23 cellular contexts compared by ENCODE assay signal in genomic region chr3:32862247-32863013, GRCh38. TPM values are rescaled to one million over a fixed set of nuclear protein-coding genes. Genes with fewer than 3 reads are reported as not detected.
"Had no signal": no experiment of that assay in that cellular context is flagged by ENCODE, and none has a peak within 500 bp of the region (broad histone marks: within the 10 kb centered on the region; RNA-seq: fewer than 3 reads in every experiment).

No MANE protein-coding gene starts in this region.

- DNase-seq: activated CD4-positive, alpha-beta T cell treated with anti-CD3 and anti-CD28 coated beads, Interleukin-2, amount 10 ng/mL, durations not matched to agents 24 days and 14 days; activated CD8-positive, alpha-beta T cell treated with anti-CD3 and anti-CD28 coated beads, Interleukin-2, amount 10 ng/mL, durations not matched to agents 7 days and 5 days; activated naive CD4-positive, alpha-beta T cell treated with anti-CD3 and anti-CD28 coated beads for 36 hours; activated naive CD8-positive, alpha-beta T cell treated with anti-CD3 and anti-CD28 coated beads, Interleukin-2, amount 50 U/mL, for 24 hours; activated T-cell treated with anti-CD3 and anti-CD28 coated beads, Interleukin-2, amount 50 U/mL, for 4 hours; anterior cingulate cortex; effector CD4-positive, alpha-beta T cell; islet precursor cell; left ventricle myocardium inferior; mammary epithelial cell; stimulated activated CD4-positive, alpha-beta T cell treated with anti-CD3 and anti-CD28 coated beads, Interleukin-12 subunit alpha, Interleukin-12 subunit beta, amount 100 ng/mL, for 4 hours; stimulated activated CD4-positive, alpha-beta T cell treated with anti-CD3 and anti-CD28 coated beads, Interleukin-1b, Interleukin-23, amount 100 ng/mL, for 48 hours; stimulated activated CD8-positive, alpha-beta memory T cell treated with anti-CD3 and anti-CD28 coated beads, Interleukin-4, amount 100 ng/mL, for 48 hours; stimulated activated naive CD8-positive, alpha-beta T cell treated with anti-CD3 and anti-CD28 coated beads, Interleukin-15, Interleukin-2, amounts not matched to agents 100 U/mL and 50 U/mL, for 24 hours; substantia nigra; T-helper 1 cell; T1000; tibial artery had no signal

- H3K36me3 ChIP-seq: esophagus muscularis mucosa, gastroesophageal sphincter, left ventricle myocardium inferior, neutrophil, tibial artery had no signal

- ATAC-seq: activated CD8-positive, alpha-beta T cell treated with anti-CD3 and anti-CD28 coated beads, Interleukin-2, amount 10 ng/mL, durations not matched to agents 7 days and 5 days; activated naive CD8-positive, alpha-beta T cell treated with anti-CD3 and anti-CD28 coated beads, Interleukin-2, amount 50 U/mL, for 24 hours; activated T-cell treated with anti-CD3 and anti-CD28 coated beads, Interleukin-2, amount 50 U/mL, for 4 hours; gastroesophageal sphincter; stimulated activated naive CD8-positive, alpha-beta T cell treated with anti-CD3 and anti-CD28 coated beads, Interleukin-15, Interleukin-2, amounts not matched to agents 100 U/mL and 50 U/mL, for 24 hours had no signal

- H3K27ac Mint-ChIP-seq: activated CD4-positive, alpha-beta T cell treated with anti-CD3 and anti-CD28 coated beads, Interleukin-2, amount 10 ng/mL, durations not matched to agents 24 days and 14 days; activated CD8-positive, alpha-beta T cell treated with anti-CD3 and anti-CD28 coated beads, Interleukin-2, amount 10 ng/mL, durations not matched to agents 7 days and 5 days; activated naive CD4-positive, alpha-beta T cell treated with anti-CD3 and anti-CD28 coated beads for 36 hours; activated naive CD8-positive, alpha-beta T cell treated with anti-CD3 and anti-CD28 coated beads, Interleukin-2, amount 50 U/mL, for 24 hours had no signal

- H3K4me1 Mint-ChIP-seq: activated CD4-positive, alpha-beta T cell treated with anti-CD3 and anti-CD28 coated beads, Interleukin-2, amount 10 ng/mL, durations not matched to agents 24 days and 14 days; activated naive CD8-positive, alpha-beta T cell treated with anti-CD3 and anti-CD28 coated beads, Interleukin-2, amount 50 U/mL, for 24 hours had no signal

- H3K9me3 ChIP-seq: esophagus muscularis mucosa, gastroesophageal sphincter, left ventricle myocardium inferior, neutrophil, tibial artery had no signal

- H3K27me3 ChIP-seq: esophagus muscularis mucosa, gastroesophageal sphincter, neutrophil had no signal

- H3K4me3 ChIP-seq: esophagus muscularis mucosa, gastroesophageal sphincter, left ventricle myocardium inferior, tibial artery had no signal

- H3K27ac ChIP-seq: esophagus muscularis mucosa, gastroesophageal sphincter, left ventricle myocardium inferior, neutrophil, parathyroid adenoma, tibial artery had no signal

- H3K4me1 ChIP-seq: left ventricle myocardium inferior, parathyroid adenoma, tibial artery had no signal

- H3K4me3 Mint-ChIP-seq: activated CD4-positive, alpha-beta T cell treated with anti-CD3 and anti-CD28 coated beads, Interleukin-2, amount 10 ng/mL, durations not matched to agents 24 days and 14 days; activated CD8-positive, alpha-beta T cell treated with anti-CD3 and anti-CD28 coated beads, Interleukin-2, amount 10 ng/mL, durations not matched to agents 7 days and 5 days; activated naive CD4-positive, alpha-beta T cell treated with anti-CD3 and anti-CD28 coated beads for 36 hours; activated naive CD8-positive, alpha-beta T cell treated with anti-CD3 and anti-CD28 coated beads, Interleukin-2, amount 50 U/mL, for 24 hours; activated T-cell treated with anti-CD3 and anti-CD28 coated beads, Interleukin-2, amount 50 U/mL, for 4 hours had no signal

- H3K9me3 Mint-ChIP-seq: activated CD4-positive, alpha-beta T cell treated with anti-CD3 and anti-CD28 coated beads, Interleukin-2, amount 10 ng/mL, durations not matched to agents 24 days and 14 days; activated naive CD4-positive, alpha-beta T cell treated with anti-CD3 and anti-CD28 coated beads for 36 hours; activated naive CD8-positive, alpha-beta T cell treated with anti-CD3 and anti-CD28 coated beads, Interleukin-2, amount 50 U/mL, for 24 hours; activated T-cell treated with anti-CD3 and anti-CD28 coated beads, Interleukin-2, amount 50 U/mL, for 4 hours had no signal

RNA-seq across cellular contexts. Expression of gene TRIM71, which starts 44.6 kb away (rescaled TPM):
- total RNA-seq: activated CD8-positive, alpha-beta T cell treated with anti-CD3 and anti-CD28 coated beads, Interleukin-2, amount 10 ng/mL, durations not matched to agents 7 days and 5 days; bronchial epithelial cell; esophagus muscularis mucosa; gastroesophageal sphincter; left ventricle myocardium inferior had no signal
